ENCODE assay signal across 1 cellular context in genomic region chr19:45370410-45371204, GRCh38.
A peak's percentile ranks its signal among the peaks of the same experiment; 100 is the strongest.
TF ChIP-seq lines count a peak whose summit lies in the region.

TSS of gene ERCC2 (minus strand) at chr19:45370573. CDS start at chr19:45370540, 33 bp downstream.

TF ChIP-seq in HepG2, 621 proteins besides CTCF, POLR2A, EP300 and RAD21 (continued from another document and continues in another):
- TF ChIP-seq, protein P1, sequence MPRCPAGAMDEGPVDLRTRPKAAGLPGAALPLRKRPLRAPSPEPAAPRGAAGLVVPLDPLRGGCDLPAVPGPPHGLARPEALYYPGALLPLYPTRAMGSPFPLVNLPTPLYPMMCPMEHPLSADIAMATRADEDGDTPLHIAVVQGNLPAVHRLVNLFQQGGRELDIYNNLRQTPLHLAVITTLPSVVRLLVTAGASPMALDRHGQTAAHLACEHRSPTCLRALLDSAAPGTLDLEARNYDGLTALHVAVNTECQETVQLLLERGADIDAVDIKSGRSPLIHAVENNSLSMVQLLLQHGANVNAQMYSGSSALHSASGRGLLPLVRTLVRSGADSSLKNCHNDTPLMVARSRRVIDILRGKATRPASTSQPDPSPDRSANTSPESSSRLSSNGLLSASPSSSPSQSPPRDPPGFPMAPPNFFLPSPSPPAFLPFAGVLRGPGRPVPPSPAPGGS (CRISPR knock-in tag; IDR thresholded peaks at IDR 0.05) = no peak
- TF ChIP-seq ZNF614 (CRISPR knock-in tag; IDR thresholded peaks at IDR 0.05; ENCODE audit: borderline replicate concordance) (peak; percentile 97), TARDBP (CRISPR knock-in tag; IDR thresholded peaks at IDR 0.05) (0 out of 2 replicates have a peak, but pooled peaks have one; percentile 0), ZFY (CRISPR knock-in tag; IDR thresholded peaks at IDR 0.05) (peak; percentile 34; the same call in 1 of the 2 replicates), NFE2 (CRISPR knock-in tag; IDR thresholded peaks at IDR 0.05) (no peak), SPEN (CRISPR knock-in tag; IDR thresholded peaks at IDR 0.05; ENCODE audit: low read depth) (peak; percentile 64; the same call in 1 of the 2 replicates), TAF15 (IDR thresholded peaks at IDR 0.05; ENCODE audit: low read depth, low read length, poor library complexity, severe bottlenecking) (no peak), ETS1 (CRISPR knock-in tag; IDR thresholded peaks at IDR 0.05) (no peak), NFKB2 (CRISPR knock-in tag; IDR thresholded peaks at IDR 0.05; ENCODE audit: borderline replicate concordance) (0 out of 2 replicates have a peak, but pooled peaks have one; percentile 8), MEIS2 (CRISPR knock-in tag; IDR thresholded peaks at IDR 0.05) (no peak), GPN1 (CRISPR knock-in tag; IDR thresholded peaks at IDR 0.05; ENCODE audit: borderline replicate concordance) (no peak), MXD1 (CRISPR knock-in tag; IDR thresholded peaks at IDR 0.05) (0 out of 2 replicates have a peak, but pooled peaks have one; percentile 13), HNF1B (CRISPR knock-in tag; IDR thresholded peaks at IDR 0.05) (0 out of 2 replicates have a peak, but pooled peaks have one; percentile 18), ZNF83 (CRISPR knock-in tag; IDR thresholded peaks at IDR 0.05; ENCODE audit: borderline replicate concordance) (no peak), ZNF20 (CRISPR knock-in tag; IDR thresholded peaks at IDR 0.05) (no peak), ELF1 (CRISPR knock-in tag; IDR thresholded peaks at IDR 0.05) (peak; percentile 11; the same call in 1 of the 2 replicates), ZNF580 (CRISPR knock-in tag; IDR thresholded peaks at IDR 0.05; ENCODE audit: borderline replicate concordance, low read depth) (no peak), SP1 (IDR thresholded peaks at IDR 0.05) (no peak), SP1 (CRISPR knock-in tag; IDR thresholded peaks at IDR 0.05) (peak; percentile 78), ZMYM4 (CRISPR knock-in tag; IDR thresholded peaks at IDR 0.05) (no peak; the same call in 1 of the 2 replicates), SMAD3 (CRISPR knock-in tag; IDR thresholded peaks at IDR 0.05) (no peak), ZNF547 (CRISPR knock-in tag; IDR thresholded peaks at IDR 0.05) (peak; percentile 17; the same call in 1 of the 2 replicates), ZNF513 (CRISPR knock-in tag; conservative IDR thresholded peaks at IDR 0.05) (no peak), FOXK1 (CRISPR knock-in tag; IDR thresholded peaks at IDR 0.05; ENCODE audit: borderline replicate concordance, low read depth) (peak; percentile 68; the same call in 1 of the 2 replicates), HDAC6 (IDR thresholded peaks at IDR 0.05; ENCODE audit: low read depth, low read length) (no peak), CCDC6 (CRISPR knock-in tag; IDR thresholded peaks at IDR 0.05) (no peak), AKAP8 (CRISPR knock-in tag; IDR thresholded peaks at IDR 0.05) (no peak), HNRNPH1 (optimal IDR thresholded peaks at IDR 0.05; ENCODE audit: low read depth, low read length) (no peak), ZNF430 (CRISPR knock-in tag; IDR thresholded peaks at IDR 0.05) (0 out of 2 replicates have a peak, but pooled peaks have one; percentile 33), HCFC1 (IDR thresholded peaks at IDR 0.05; ENCODE audit: low read depth, low read length) (no peak), MXI1 (IDR thresholded peaks at IDR 0.05; ENCODE audit: borderline replicate concordance, low read depth, low read length) (peak; percentile 18; the same call in 1 of the 3 replicates), CREM (IDR thresholded peaks at IDR 0.05) (peak; percentile 65; the same call in 1 of the 2 replicates), CREM (CRISPR knock-in tag; IDR thresholded peaks at IDR 0.05) (no peak), MTF2 (CRISPR knock-in tag; IDR thresholded peaks at IDR 0.05; ENCODE audit: borderline replicate concordance) (no peak), ERF (CRISPR knock-in tag; IDR thresholded peaks at IDR 0.05) (no peak), HDAC2 (CRISPR knock-in tag; IDR thresholded peaks at IDR 0.05) (peak; percentile 12; the same call in 1 of the 2 replicates), THYN1 (CRISPR knock-in tag; IDR thresholded peaks at IDR 0.05; ENCODE audit: borderline replicate concordance, low read depth) (no peak), ARID2 (CRISPR knock-in tag; IDR thresholded peaks at IDR 0.05; ENCODE audit: borderline replicate concordance) (no peak), ATF1 (CRISPR knock-in tag; IDR thresholded peaks at IDR 0.05) (peak; percentile 64), ZNF496 (CRISPR knock-in tag; IDR thresholded peaks at IDR 0.05; ENCODE audit: insufficient replicate concordance) (no peak), GLI4 (CRISPR knock-in tag; IDR thresholded peaks at IDR 0.05; ENCODE audit: borderline replicate concordance) (peak; percentile 75; the same call in 1 of the 2 replicates), ZSCAN31 (CRISPR knock-in tag; IDR thresholded peaks at IDR 0.05; ENCODE audit: low read depth) (peak; percentile 48; the same call in 1 of the 2 replicates), ZMYM3 (CRISPR knock-in tag; IDR thresholded peaks at IDR 0.05) (0 out of 2 replicates have a peak, but pooled peaks have one; percentile 50), ZNF382 (CRISPR knock-in tag; IDR thresholded peaks at IDR 0.05; ENCODE audit: borderline replicate concordance) (no peak), CBX5 (CRISPR knock-in tag; IDR thresholded peaks at IDR 0.05; ENCODE audit: borderline replicate concordance) (no peak), YEATS4 (CRISPR knock-in tag; IDR thresholded peaks at IDR 0.05; ENCODE audit: borderline replicate concordance) (no peak), TEAD2 (CRISPR knock-in tag; IDR thresholded peaks at IDR 0.05) (no peak), ZNF777 (CRISPR knock-in tag; IDR thresholded peaks at IDR 0.05) (no peak), NCOA2 (CRISPR knock-in tag; IDR thresholded peaks at IDR 0.05) (no peak), KDM3A (CRISPR knock-in tag; IDR thresholded peaks at IDR 0.05; ENCODE audit: low read depth) (no peak), ZSCAN9 (CRISPR knock-in tag; IDR thresholded peaks at IDR 0.05; ENCODE audit: borderline replicate concordance) (no peak), XBP1 (CRISPR knock-in tag; IDR thresholded peaks at IDR 0.05) (no peak), ATF5 (CRISPR knock-in tag; IDR thresholded peaks at IDR 0.05; ENCODE audit: low read depth) (no peak), KDM5A (IDR thresholded peaks at IDR 0.05; ENCODE audit: borderline replicate concordance, low read length) (no peak; the same call in 1 of the 2 replicates), CREBL2 (CRISPR knock-in tag; IDR thresholded peaks at IDR 0.05; ENCODE audit: borderline replicate concordance) (no peak), CREB1 (IDR thresholded peaks at IDR 0.05) (peak; percentile 83), CREB1 (CRISPR knock-in tag; IDR thresholded peaks at IDR 0.05) (peak; percentile 81), STAG1 (CRISPR knock-in tag; IDR thresholded peaks at IDR 0.05) (no peak), ELF4 (CRISPR knock-in tag; IDR thresholded peaks at IDR 0.05; ENCODE audit: borderline replicate concordance) (no peak)
- TF ChIP-seq, protein P2, sequence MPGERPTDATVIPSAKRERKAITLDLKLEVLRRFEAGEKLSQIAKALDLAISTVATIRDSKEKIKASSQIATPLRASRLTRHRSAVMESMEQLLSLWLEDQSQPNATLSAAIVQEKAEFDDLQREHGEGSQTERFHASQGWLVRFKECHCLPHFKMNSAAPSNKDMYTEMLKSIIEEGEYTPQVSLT (CRISPR knock-in tag; IDR thresholded peaks at IDR 0.05; ENCODE audit: borderline replicate concordance, low read depth) = no peak
- TF ChIP-seq, protein P3, sequence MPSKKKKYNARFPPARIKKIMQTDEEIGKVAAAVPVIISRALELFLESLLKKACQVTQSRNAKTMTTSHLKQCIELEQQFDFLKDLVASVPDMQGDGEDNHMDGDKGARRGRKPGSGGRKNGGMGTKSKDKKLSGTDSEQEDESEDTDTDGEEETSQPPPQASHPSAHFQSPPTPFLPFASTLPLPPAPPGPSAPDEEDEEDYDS (CRISPR knock-in tag; IDR thresholded peaks at IDR 0.05) = peak; percentile 79
- TF ChIP-seq, protein P4, sequence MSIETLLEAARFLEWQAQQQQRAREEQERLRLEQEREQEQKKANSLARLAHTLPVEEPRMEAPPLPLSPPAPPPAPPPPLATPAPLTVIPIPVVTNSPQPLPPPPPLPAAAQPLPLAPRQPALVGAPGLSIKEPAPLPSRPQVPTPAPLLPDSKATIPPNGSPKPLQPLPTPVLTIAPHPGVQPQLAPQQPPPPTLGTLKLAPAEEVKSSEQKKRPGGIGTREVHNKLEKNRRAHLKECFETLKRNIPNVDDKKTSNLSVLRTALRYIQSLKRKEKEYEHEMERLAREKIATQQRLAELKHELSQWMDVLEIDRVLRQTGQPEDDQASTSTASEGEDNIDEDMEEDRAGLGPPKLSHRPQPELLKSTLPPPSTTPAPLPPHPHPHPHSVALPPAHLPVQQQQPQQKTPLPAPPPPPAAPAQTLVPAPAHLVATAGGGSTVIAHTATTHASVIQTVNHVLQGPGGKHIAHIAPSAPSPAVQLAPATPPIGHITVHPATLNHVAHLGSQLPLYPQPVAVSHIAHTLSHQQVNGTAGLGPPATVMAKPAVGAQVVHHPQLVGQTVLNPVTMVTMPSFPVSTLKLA (IDR thresholded peaks at IDR 0.05) = 0 out of 2 replicates have a peak, but pooled peaks have one; percentile 6
- TF ChIP-seq, protein P5, sequence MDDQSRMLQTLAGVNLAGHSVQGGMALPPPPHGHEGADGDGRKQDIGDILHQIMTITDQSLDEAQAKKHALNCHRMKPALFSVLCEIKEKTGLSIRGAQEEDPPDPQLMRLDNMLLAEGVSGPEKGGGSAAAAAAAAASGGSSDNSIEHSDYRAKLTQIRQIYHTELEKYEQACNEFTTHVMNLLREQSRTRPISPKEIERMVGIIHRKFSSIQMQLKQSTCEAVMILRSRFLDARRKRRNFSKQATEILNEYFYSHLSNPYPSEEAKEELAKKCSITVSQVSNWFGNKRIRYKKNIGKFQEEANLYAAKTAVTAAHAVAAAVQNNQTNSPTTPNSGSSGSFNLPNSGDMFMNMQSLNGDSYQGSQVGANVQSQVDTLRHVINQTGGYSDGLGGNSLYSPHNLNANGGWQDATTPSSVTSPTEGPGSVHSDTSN (CRISPR knock-in tag; IDR thresholded peaks at IDR 0.05; ENCODE audit: borderline replicate concordance) = peak; percentile 98; the same call in 1 of the 2 replicates
- TF ChIP-seq, protein P6, sequence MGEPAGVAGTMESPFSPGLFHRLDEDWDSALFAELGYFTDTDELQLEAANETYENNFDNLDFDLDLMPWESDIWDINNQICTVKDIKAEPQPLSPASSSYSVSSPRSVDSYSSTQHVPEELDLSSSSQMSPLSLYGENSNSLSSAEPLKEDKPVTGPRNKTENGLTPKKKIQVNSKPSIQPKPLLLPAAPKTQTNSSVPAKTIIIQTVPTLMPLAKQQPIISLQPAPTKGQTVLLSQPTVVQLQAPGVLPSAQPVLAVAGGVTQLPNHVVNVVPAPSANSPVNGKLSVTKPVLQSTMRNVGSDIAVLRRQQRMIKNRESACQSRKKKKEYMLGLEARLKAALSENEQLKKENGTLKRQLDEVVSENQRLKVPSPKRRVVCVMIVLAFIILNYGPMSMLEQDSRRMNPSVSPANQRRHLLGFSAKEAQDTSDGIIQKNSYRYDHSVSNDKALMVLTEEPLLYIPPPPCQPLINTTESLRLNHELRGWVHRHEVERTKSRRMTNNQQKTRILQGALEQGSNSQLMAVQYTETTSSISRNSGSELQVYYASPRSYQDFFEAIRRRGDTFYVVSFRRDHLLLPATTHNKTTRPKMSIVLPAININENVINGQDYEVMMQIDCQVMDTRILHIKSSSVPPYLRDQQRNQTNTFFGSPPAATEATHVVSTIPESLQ (CRISPR knock-in tag; conservative IDR thresholded peaks at IDR 0.05) = no peak
